Comparison of ENCODE assay signal across 30 cellular contexts in genomic region chr6:87539554-87539953, GRCh38.
"Had no signal": no experiment of that assay in that cellular context is flagged by ENCODE, and none has a peak within 500 bp of the region (broad histone marks: within the 10 kb centered on the region; RNA-seq: fewer than 3 reads in every experiment).

No MANE protein-coding gene starts in this region.

- H3K4me3 Mint-ChIP-seq: dendritic cell treated with granulocyte-macrophage colony-stimulating factor and Interleukin-4, amounts not matched to agents 40 ng/mL and 50 ng/mL, for 4 days; endodermal cell; memory B cell; natural killer cell treated with Interleukin-12 subunit alpha and Interleukin-12 subunit beta and Interleukin-15 and Interleukin-18, amount 100 ng/mL, for 72 hours; neural progenitor cell; stimulated activated memory B cell treated with anti-CD40 and anti-IgM and Interleukin-4, amounts not matched to agents 10 μg/mL and 1 μg/mL and 100 μg/mL, for 72 hours; type B pancreatic cell had no signal

- DNase-seq: colonic mucosa; effector CD8-positive, alpha-beta T cell; endodermal cell; foreskin keratinocyte; heart left ventricle; islet precursor cell; kidney glomerular epithelial cell; left colon; left ventricle myocardium superior; nucleus accumbens; sigmoid colon; spleen; stimulated activated CD4-positive, alpha-beta T cell treated with anti-CD3 and anti-CD28 coated beads, Interleukin-4, amount 100 ng/mL, for 4 hours; stimulated activated naive CD8-positive, alpha-beta T cell treated with anti-CD3 and anti-CD28 coated beads, Interleukin-15, Interleukin-2, amounts not matched to agents 100 U/mL and 50 U/mL, for 24 hours; substantia nigra; testis; tibial artery had no signal

- H3K9me3 Mint-ChIP-seq: natural killer cell treated with Interleukin-12 subunit alpha and Interleukin-12 subunit beta and Interleukin-15 and Interleukin-18, amount 100 ng/mL, for 72 hours; neural progenitor cell; type B pancreatic cell had no signal

- H3K79me2 ChIP-seq: hepatocyte had no signal

- FAIRE-seq: endothelial cell of umbilical vein had no signal

- H2AFZ ChIP-seq: hepatocyte, neural progenitor cell had no signal

- ATAC-seq: foreskin keratinocyte; gastroesophageal sphincter; left colon; natural killer cell treated with Interleukin-12 subunit alpha and Interleukin-12 subunit beta and Interleukin-15 and Interleukin-18, amount 100 ng/mL, for 72 hours; stimulated activated memory B cell treated with anti-CD40 and anti-IgM and Interleukin-4, amounts not matched to agents 10 μg/mL and 1 μg/mL and 100 μg/mL, for 72 hours; stimulated activated naive CD8-positive, alpha-beta T cell treated with anti-CD3 and anti-CD28 coated beads, Interleukin-15, Interleukin-2, amounts not matched to agents 100 U/mL and 50 U/mL, for 24 hours had no signal

- H3K9ac ChIP-seq: neural progenitor cell had no signal

- H3K4me1 ChIP-seq: colonic mucosa, esophagus muscularis mucosa, foreskin keratinocyte, neural progenitor cell, prostate gland, sigmoid colon, testis had no signal

- H3K27me3 Mint-ChIP-seq: dendritic cell treated with granulocyte-macrophage colony-stimulating factor and Interleukin-4, amounts not matched to agents 40 ng/mL and 50 ng/mL, for 4 days; memory B cell; natural killer cell treated with Interleukin-12 subunit alpha and Interleukin-12 subunit beta and Interleukin-15 and Interleukin-18, amount 100 ng/mL, for 72 hours; stimulated activated memory B cell treated with anti-CD40 and anti-IgM and Interleukin-4, amounts not matched to agents 10 μg/mL and 1 μg/mL and 100 μg/mL, for 72 hours; type B pancreatic cell had no signal

- H3K36me3 ChIP-seq: prostate gland had no signal

- H3K27ac Mint-ChIP-seq: dendritic cell treated with granulocyte-macrophage colony-stimulating factor and Interleukin-4, amounts not matched to agents 40 ng/mL and 50 ng/mL, for 4 days; endodermal cell; memory B cell; natural killer cell treated with Interleukin-12 subunit alpha and Interleukin-12 subunit beta and Interleukin-15 and Interleukin-18, amount 100 ng/mL, for 72 hours; neural progenitor cell; stimulated activated memory B cell treated with anti-CD40 and anti-IgM and Interleukin-4, amounts not matched to agents 10 μg/mL and 1 μg/mL and 100 μg/mL, for 72 hours; type B pancreatic cell had no signal

- H3K9me3 ChIP-seq: colonic mucosa, gastroesophageal sphincter, prostate gland, right atrium auricular region, sigmoid colon, testis, tibial artery had no signal

- H3K4me1 Mint-ChIP-seq: endodermal cell, neural progenitor cell had no signal

- H3K4me2 ChIP-seq: hepatocyte, neural progenitor cell had no signal

- H3K27ac ChIP-seq: colonic mucosa, esophagus muscularis mucosa, foreskin keratinocyte, gastroesophageal sphincter, hepatocyte, neural progenitor cell, prostate gland, right atrium auricular region, sigmoid colon, testis, tibial artery had no signal

- H3K27me3 ChIP-seq: colonic mucosa, esophagus muscularis mucosa, foreskin keratinocyte, gastroesophageal sphincter, heart left ventricle, hepatocyte, neural progenitor cell, right atrium auricular region, sigmoid colon, spleen, testis, tibial artery had no signal

- H3K4me3 ChIP-seq: colonic mucosa, esophagus muscularis mucosa, gastroesophageal sphincter, heart left ventricle, hepatocyte, lung, neural progenitor cell, prostate gland, right atrium auricular region, sigmoid colon, spleen, testis, tibial artery had no signal
